Comparison of ENCODE assay signal across 9 cellular contexts in genomic region chr20:54067606-54068174, GRCh38. TPM values are rescaled to one million over a fixed set of nuclear protein-coding genes. Genes with fewer than 3 reads are reported as not detected.
DNase-seq lines count a peak whose midpoint lies in the region; ATAC-seq and TF ChIP-seq lines count a peak whose summit lies in the region.
"Had no signal": no experiment of that assay in that cellular context is flagged by ENCODE, and none has a peak within 500 bp of the region (broad histone marks: within the 10 kb centered on the region; RNA-seq: fewer than 3 reads in every experiment).

No MANE protein-coding gene starts in this region.

- no peak for TF ChIP-seq POLR2A in esophagus squamous epithelium (IDR thresholded peaks at IDR 0.05)

- no peaks in the 10 kb centered on the region for H3K79me2 ChIP-seq in GM23248 (ENCODE audit: insufficient read depth)

- H3K4me3 Mint-ChIP-seq in Caco-2 (ENCODE audit: unreplicated experiment) = peak overlapping the region; percentile 47

- DNase-seq in Caco-2 (peak; percentile 92 to 97), GM23248 (peak; percentile 59), LoVo (ENCODE audit: low spot score) (peak; percentile 99), esophagus squamous epithelium (lab: John Stamatoyannopoulos, UW) (no peak), NCI-H1048 (lab: John Stamatoyannopoulos, UW) (no peak), psoas muscle (no peak), NCI-H774 (lab: John Stamatoyannopoulos, UW) (no peak)
- no peak for DNase-seq in activated naive CD4-positive, alpha-beta T cell treated with anti-CD3 and anti-CD28 coated beads, Interleukin-2, amount 50 U/mL, for 16 hours

- H3K4me1 ChIP-seq in Caco-2 (peaks cover 51% of the 10 kb centered on the region), GM23248 (ENCODE audit: insufficient read depth) (peaks cover 16% of the 10 kb centered on the region), esophagus squamous epithelium (peaks cover 0 to 35% (median 0%) of the 10 kb centered on the region in 3 donors), psoas muscle (no peaks in the 10 kb centered on the region)

- no peak overlapping the region for H3K9ac ChIP-seq in GM23248

- no peak overlapping the region for H2AFZ ChIP-seq in GM23248

- no peak for ATAC-seq in psoas muscle

- WGBS in GM23248 (ENCODE audit: low coverage in 1 of 2, low lambda C conversion rate in 2 of 2, missing lambda C conversion rate in 2 of 2), 2 experiments = 42 to 52% methylated on average over 8 of the region's 8 CpGs
- 22 to 44% methylated on average over 4 to 5 of the region's 8 CpGs for WGBS in esophagus squamous epithelium, 2 donors
- WGBS in psoas muscle, 3 donors = 45 to 50% (median 50%) methylated on average over 8 of the region's 8 CpGs

- in situ Hi-C loops in GM23248 (cut with MboI) = loop anchor here (10.0 kb wide), 2 partner anchors 233 to 493 kb away; no protein-coding TSS in a partner anchor

- intact Hi-C loops in Caco-2 (cut with micrococcal nuclease; ENCODE audit: unreplicated experiment) = loop anchor here (5.0 to 10.0 kb wide), 3 partner anchors 333 to 655 kb away; no protein-coding TSS in a partner anchor
- intact Hi-C loops in esophagus squamous epithelium (cut with DNase I) = no loop called here
- intact Hi-C loops in psoas muscle (cut with DNase I) = no loop called here

- H3K9me2 ChIP-seq in GM23248 (ENCODE audit: insufficient read depth) = no peaks in the 10 kb centered on the region

- H3K27me3 ChIP-seq in Caco-2 (replicated peaks; ENCODE audit: control insufficient read depth, insufficient read depth, low read length) (no peaks in the 10 kb centered on the region), GM23248 (replicated peaks; ENCODE audit: insufficient read depth) (no peaks in the 10 kb centered on the region), esophagus squamous epithelium (no peaks in the 10 kb centered on the region), psoas muscle (ENCODE audit: insufficient read depth in 3 of 3, low read length in 2 of 3) (peaks cover 0 to 2% (median 0%) of the 10 kb centered on the region in 3 donors)
- H3K27me3 ChIP-seq: neutrophil had no signal

- H3K4me2 ChIP-seq in GM23248 (ENCODE audit: unreplicated experiment) = peak overlapping the region; percentile 30

- H3K4me3 ChIP-seq in Caco-2 (ENCODE audit: low read depth, low read length) (no peak overlapping the region), GM23248 (no peak overlapping the region), esophagus squamous epithelium (no peak overlapping the region), psoas muscle (no peak overlapping the region)

- H3K27ac ChIP-seq in GM23248 (no peak overlapping the region), esophagus squamous epithelium (peak overlapping the region; percentile 13 to 56 (median 43)), psoas muscle (no peak overlapping the region)
- H3K27ac ChIP-seq: neutrophil had no signal

- H3K27me3 Mint-ChIP-seq in Caco-2 (ENCODE audit: insufficient read depth, unreplicated experiment) = no peaks in the 10 kb centered on the region

- no peaks in the 10 kb centered on the region for H3K9me3 Mint-ChIP-seq in Caco-2 (ENCODE audit: unreplicated experiment)

- CTCF ChIA-PET in Caco-2 (lab: Charles Lee) = interaction anchor here (0.6 to 1.3 kb wide), 4 partner anchors 36 to 520 kb away, joined by 4 to 7 read pairs (median 5); no protein-coding TSS in a partner anchor

- H4K20me1 ChIP-seq in GM23248 (ENCODE audit: insufficient read depth) = no peaks in the 10 kb centered on the region

- BruUV-seq in Caco-2 (replicated peaks; lab: Mats Ljungman, UMichigan) = no TSS peak

- POLR2A ChIA-PET in Caco-2 (lab: Charles Lee) = interaction anchor here (0.5 to 0.6 kb wide), 6 partner anchors 34 to 997 kb away, joined by 3 to 8 read pairs (median 4); no protein-coding TSS in a partner anchor

- no peaks in the 10 kb centered on the region for H3K36me3 Mint-ChIP-seq in Caco-2 (ENCODE audit: insufficient read depth, unreplicated experiment)

- peaks cover 5% of the 10 kb centered on the region; the same call in 1 of the 2 replicates for H3F3A ChIP-seq in GM23248 (ENCODE audit: insufficient read depth)

- TF ChIP-seq CTCF in Caco-2 (IDR thresholded peaks at IDR 0.05; ENCODE audit: insufficient read depth in 1 of 2, low read depth in 1 of 2, low read length in 1 of 2, severe bottlenecking in 1 of 2, unreplicated experiment in 1 of 2) (no peak), esophagus squamous epithelium (IDR thresholded peaks at IDR 0.05) (no peak), psoas muscle (IDR thresholded peaks at IDR 0.05) (no peak)

- no peaks in the 10 kb centered on the region for H3K36me3 ChIP-seq in Caco-2 (ENCODE audit: control insufficient read depth, insufficient read depth, low read length)
- H3K36me3 ChIP-seq in GM23248 (ENCODE audit: low read depth) = no peaks in the 10 kb centered on the region
- H3K36me3 ChIP-seq in esophagus squamous epithelium = no peaks in the 10 kb centered on the region
- H3K36me3 ChIP-seq in psoas muscle (ENCODE audit: insufficient read depth in 1 of 2, low read depth in 1 of 2) = no peaks in the 10 kb centered on the region
- H3K36me3 ChIP-seq: neutrophil had no signal

- H3K27ac Mint-ChIP-seq in Caco-2 (ENCODE audit: unreplicated experiment) = peak overlapping the region; percentile 64

- H3K9me3 ChIP-seq in Caco-2 (no peaks in the 10 kb centered on the region), GM23248 (ENCODE audit: low read depth) (no peaks in the 10 kb centered on the region), esophagus squamous epithelium (no peaks in the 10 kb centered on the region), psoas muscle (no peaks in the 10 kb centered on the region)
- H3K9me3 ChIP-seq: neutrophil had no signal

- peaks cover 36% of the 10 kb centered on the region for H3K4me1 Mint-ChIP-seq in Caco-2 (ENCODE audit: low read depth, unreplicated experiment)

RNA-seq across cellular contexts. Expression of gene BCAS1, which starts 2.7 kb away (rescaled TPM):
- total RNA-seq in Caco-2 (2022) (1.2 and 2.0 TPM in 2 replicates), esophagus squamous epithelium (1 to 10 TPM in 3 of 4 donors, under 1 TPM in 1; 0.97 to 9.3 (median 4.4) TPM), psoas muscle (under 1 TPM in 2 of 4 donors, not detected in 2; 0.17 to 0.26 TPM)
- not detected in 2 replicates for total RNA-seq in GM23248 (2014; rRNA removed; shearing (Covaris generic))
- polyA plus RNA-seq in GM23248 (2016; fragmentation: Nextera tagmentation; extraction: Ambion mirVana) (0.38 and 0.41 TPM in 2 replicates), psoas muscle (under 1 TPM; 0.01 to 0.16 (median 0.04) TPM)

Comparison
In these comparisons a context has a peak if more than half of its experiments do, and no peak if none do; other contexts are left out.
1. DNase-seq: peak in Caco-2 (2 of 2), GM23248 (single experiment) and LoVo (single experiment); none in esophagus squamous epithelium (single experiment), NCI-H1048 (single experiment), psoas muscle (0 of 2), NCI-H774 (single experiment) and activated naive CD4-positive, alpha-beta T cell treated with anti-CD3 and anti-CD28 coated beads, Interleukin-2, amount 50 U/mL, for 16 hours (single experiment).
2. H3K27ac ChIP-seq: peak in esophagus squamous epithelium (4 of 4); none in GM23248 (single experiment) and psoas muscle (single experiment).